In genomic region chr2:27323592-27324285, GRCh38 we compare ENCODE assay signal across 8 cellular contexts. TPM values are rescaled to one million over a fixed set of nuclear protein-coding genes. Genes with fewer than 3 reads are reported as not detected.
DNase-seq lines count a peak whose midpoint lies in the region; ATAC-seq, FAIRE-seq and TF ChIP-seq lines count a peak whose summit lies in the region.

No MANE protein-coding gene starts in this region.

- H3K27me3 ChIP-seq in GM06990 (replicated peaks; ENCODE audit: control insufficient read depth, insufficient read depth, low read length) = no peaks in the 10 kb centered on the region
- H3K27me3 ChIP-seq in Panc1 (ENCODE audit: control insufficient read depth, insufficient read depth, low read length) = no peaks in the 10 kb centered on the region
- no peaks in the 10 kb centered on the region for H3K27me3 ChIP-seq in endothelial cell of umbilical vein (ENCODE audit: control insufficient read depth in 2 of 2, insufficient read depth in 2 of 2, low read length in 2 of 2)
- H3K27me3 ChIP-seq in neural progenitor cell = no peaks in the 10 kb centered on the region

- H3K9me3 Mint-ChIP-seq in neural progenitor cell = no peaks in the 10 kb centered on the region

- peaks cover 6% of the 10 kb centered on the region for H3K27me3 Mint-ChIP-seq in neural progenitor cell (ENCODE audit: insufficient read depth, low read depth)

- H3K9me3 ChIP-seq in Panc1 (ENCODE audit: control insufficient read depth, insufficient read depth, low read depth, low read length) = no peaks in the 10 kb centered on the region
- no peaks in the 10 kb centered on the region for H3K9me3 ChIP-seq in endothelial cell of umbilical vein (replicated peaks; ENCODE audit: control insufficient read depth, insufficient read depth, low read length)
- no peaks in the 10 kb centered on the region for H3K9me3 ChIP-seq in neural progenitor cell (ENCODE audit: low read depth)

- H3K4me2 ChIP-seq in endothelial cell of umbilical vein (ENCODE audit: insufficient read depth, low read length) (peak overlapping the region; percentile 96), neural progenitor cell (peak overlapping the region; percentile 93)

- peaks cover 8% of the 10 kb centered on the region for H3K79me2 ChIP-seq in endothelial cell of umbilical vein (ENCODE audit: control insufficient read depth, insufficient read depth, low read length)
- H3K79me2 ChIP-seq in neural progenitor cell (ENCODE audit: low read depth) = peaks cover 11% of the 10 kb centered on the region

- H3K4me1 ChIP-seq in Panc1 (ENCODE audit: control insufficient read depth, insufficient read depth, low read length) (peaks cover 27% of the 10 kb centered on the region), endothelial cell of umbilical vein (ENCODE audit: control insufficient read depth, extremely low read depth, insufficient read depth, low read length) (peaks cover 26% of the 10 kb centered on the region), neural progenitor cell (no peaks in the 10 kb centered on the region)

- no peaks in the 10 kb centered on the region for H3K9me1 ChIP-seq in endothelial cell of umbilical vein (replicated peaks; ENCODE audit: control insufficient read depth, extremely low read depth, insufficient read depth, low read length)

- no peaks in the 10 kb centered on the region for H4K20me1 ChIP-seq in endothelial cell of umbilical vein (replicated peaks; ENCODE audit: control insufficient read depth, extremely low read depth, insufficient read depth, low read length)
- H4K20me1 ChIP-seq in neural progenitor cell (ENCODE audit: low read depth) = no peaks in the 10 kb centered on the region

- H3F3A ChIP-seq in neural progenitor cell (ENCODE audit: low read depth) = peaks cover 26% of the 10 kb centered on the region

- H3K4me1 Mint-ChIP-seq in neural progenitor cell = peaks cover 9% of the 10 kb centered on the region

- intact Hi-C loops in Panc1 (cut with micrococcal nuclease; ENCODE audit: unreplicated experiment) = no loop called here
- intact Hi-C loops in endothelial cell of umbilical vein (cut with micrococcal nuclease) = loop anchor here (1.0 kb wide), 3 partner anchors 33 to 111 kb away; partner anchors contain the start of genes ATRAID, EIF2B4, GTF3C2 and SLC5A6

- H3K27ac Mint-ChIP-seq in neural progenitor cell = peak overlapping the region; percentile 98

- ATAC-seq in Panc1 = peak; percentile 1; the same call in 1 of the 2 replicates
- no peak for ATAC-seq in HG02840 (IDR thresholded peaks at IDR 0.05; ENCODE audit: low FRiP score, unreplicated experiment)
- ATAC-seq in GM19035 (IDR thresholded peaks at IDR 0.05; ENCODE audit: unreplicated experiment) = no peak

- H3K4me3 ChIP-seq in GM06990 (replicated peaks; ENCODE audit: low read depth, low read length) (peak overlapping the region; percentile 86), Panc1 (ENCODE audit: low read depth in 2 of 2, low read length in 2 of 2) (peak overlapping the region; percentile 89 to 99), endothelial cell of umbilical vein (replicated peaks in 1 of 3; ENCODE audit: insufficient read depth in 1 of 3, low read depth in 1 of 3, low read length in 3 of 3) (peak overlapping the region; percentile 70 to 91 (median 90)), neural progenitor cell (peak overlapping the region; percentile 80)

- peaks cover 22% of the 10 kb centered on the region for H3K36me3 Mint-ChIP-seq in neural progenitor cell

- BruUV-seq in Panc1 (replicated peaks; lab: Mats Ljungman, UMichigan) (no TSS peak), endothelial cell of umbilical vein (replicated peaks; lab: Mats Ljungman, UMichigan) (no TSS peak)

- TF ChIP-seq CTCF in GM06990 (IDR thresholded peaks at IDR 0.05; ENCODE audit: insufficient read depth, low read length, poor library complexity, severe bottlenecking) (no peak), Panc1 (IDR thresholded peaks at IDR 0.05) (no peak), endothelial cell of umbilical vein (IDR thresholded peaks at IDR 0.05; ENCODE audit: extremely low read depth in 1 of 2, insufficient read depth in 1 of 2, low read depth in 1 of 2, low read length in 2 of 2) (no peak), neural progenitor cell (IDR thresholded peaks at IDR 0.05) (no peak)

- dilution Hi-C loops in endothelial cell of umbilical vein (cut with MboI; ENCODE audit: extremely low pct_ligation_motif_present, low sequenced_read_pairs) = no loop called here

- no peak for FAIRE-seq in endothelial cell of umbilical vein (lab: Jason Lieb, UNC)

- peak overlapping the region; percentile 96 for H3K9ac ChIP-seq in endothelial cell of umbilical vein (replicated peaks; ENCODE audit: extremely low read depth, insufficient read depth, low read length)
- H3K9ac ChIP-seq in neural progenitor cell = peak overlapping the region; percentile 97

- POLR2A ChIA-PET in Panc1 (lab: Charles Lee) (interaction anchor here (0.6 to 1.0 kb wide), 2 partner anchors 13 to 30 kb away, joined by 3 to 6 read pairs; no protein-coding TSS in a partner anchor), endothelial cell of umbilical vein (lab: Charles Lee) (no interaction called here)

- no peak for TF ChIP-seq POLR2A in endothelial cell of umbilical vein (IDR thresholded peaks at IDR 0.05; ENCODE audit: low read depth, low read length)

- CTCF ChIA-PET in Panc1 (lab: Charles Lee) = interaction anchor here (0.6 to 0.8 kb wide), 2 partner anchors 20 to 25 kb away, joined by 3 read pairs; no protein-coding TSS in a partner anchor
- CTCF ChIA-PET in endothelial cell of umbilical vein (lab: Charles Lee) = no interaction called here

- in situ Hi-C loops in Panc1 (cut with HindIII; ENCODE audit: low pct_unique_long_range_greater_than_20kb, low sequenced_read_pairs) = no loop called here

- peak overlapping the region; percentile 58 for H2AFZ ChIP-seq in endothelial cell of umbilical vein (ENCODE audit: low read depth, low read length)
- H2AFZ ChIP-seq in neural progenitor cell (replicated peaks) = peak overlapping the region; percentile 89

- H3K27ac ChIP-seq in Panc1 (ENCODE audit: low read length) = peak overlapping the region; percentile 100
- peak overlapping the region; percentile 95 for H3K27ac ChIP-seq in endothelial cell of umbilical vein (ENCODE audit: insufficient read depth, low read depth, low read length)
- peak overlapping the region; percentile 40 for H3K27ac ChIP-seq in neural progenitor cell

- no peak for DNase-seq in GM06990 (ENCODE audit: extremely low read depth, insufficient read length)
- DNase-seq in Panc1 (ENCODE audit: low read depth, low spot score) = no peak
- DNase-seq in endothelial cell of umbilical vein (ENCODE audit: low read depth, low spot score) = no peak
- no peak for DNase-seq in neural progenitor cell (ENCODE audit: low spot score)
- DNase-seq in germinal center (ENCODE audit: low spot score) = no peak
- DNase-seq in epidermal melanocyte (ENCODE audit: insufficient read length, low spot score) = no peak

- H3K36me3 ChIP-seq in GM06990 (ENCODE audit: control insufficient read depth, insufficient read depth, low read length) (peaks cover 15% of the 10 kb centered on the region), Panc1 (ENCODE audit: control insufficient read depth, insufficient read depth, low read length) (peaks cover 14% of the 10 kb centered on the region; the same call in 1 of the 2 replicates), endothelial cell of umbilical vein (ENCODE audit: control insufficient read depth in 2 of 2, extremely low read depth in 1 of 2, insufficient read depth in 2 of 2, low read length in 2 of 2) (peaks cover 5 to 13% of the 10 kb centered on the region in 2 experiments), neural progenitor cell (peaks cover 4% of the 10 kb centered on the region)

- H3K4me3 Mint-ChIP-seq in neural progenitor cell = peak overlapping the region; percentile 95

RNA-seq across cellular contexts. Expression of gene MPV17, which starts 0.8 kb away (rescaled TPM):
- 89.5 TPM for total RNA-seq in Panc1 (2021; ENCODE audit: unreplicated experiment)
- polyA plus RNA-seq in Panc1 (2012; ENCODE audit: insufficient read length) = 84.3 TPM
- total RNA-seq in endothelial cell of umbilical vein = 66.5 and 74.7 TPM in 2 replicates
- polyA plus RNA-seq in endothelial cell of umbilical vein = 260 and 267 TPM in 2 replicates
- polyA plus RNA-seq in endothelial cell of umbilical vein (2011; cell fraction: cytosol; rRNA removed) = 157 and 195 TPM in 2 replicates
- 213 and 245 TPM in 2 replicates for polyA plus RNA-seq in endothelial cell of umbilical vein (2011; cell fraction: nucleus; rRNA removed)
- 125 and 130 TPM in 2 replicates for polyA plus RNA-seq in endothelial cell of umbilical vein (2012)
- polyA minus RNA-seq in endothelial cell of umbilical vein = 180 and 184 TPM in 2 replicates
- polyA minus RNA-seq in endothelial cell of umbilical vein (2011; cell fraction: cytosol; rRNA and poly(A)+ RNA removed) = 52.8 TPM
- polyA minus RNA-seq in endothelial cell of umbilical vein (2011; cell fraction: nucleus; rRNA and poly(A)+ RNA removed) = 63.6 and 81.6 TPM in 2 replicates
- total RNA-seq in neural progenitor cell (ENCODE audit: low replicate concordance) = 71.4 and 78.0 TPM in 2 replicates

RNA-seq across cellular contexts. Expression of gene UCN, which starts 15.5 kb away (rescaled TPM):
- 4.4 TPM for total RNA-seq in Panc1 (2021; ENCODE audit: unreplicated experiment)
- polyA plus RNA-seq in Panc1 (2012; ENCODE audit: insufficient read length) = 5.4 TPM
- 0.75 TPM in 1 of 2 replicates, not detected in the other for total RNA-seq in endothelial cell of umbilical vein
- 1.2 and 1.6 TPM in 2 replicates for polyA plus RNA-seq in endothelial cell of umbilical vein
- polyA plus RNA-seq in endothelial cell of umbilical vein (2011; cell fraction: cytosol; rRNA removed) = 0.24 TPM in 1 of 2 replicates, not detected in the other
- 1.6 and 1.8 TPM in 2 replicates for polyA plus RNA-seq in endothelial cell of umbilical vein (2011; cell fraction: nucleus; rRNA removed)
- 0.38 TPM in 1 of 2 replicates, not detected in the other for polyA plus RNA-seq in endothelial cell of umbilical vein (2012)
- polyA minus RNA-seq in endothelial cell of umbilical vein = not detected in 2 replicates
- 1.3 TPM for polyA minus RNA-seq in endothelial cell of umbilical vein (2011; cell fraction: cytosol; rRNA and poly(A)+ RNA removed)
- not detected in 2 replicates for polyA minus RNA-seq in endothelial cell of umbilical vein (2011; cell fraction: nucleus; rRNA and poly(A)+ RNA removed)
- total RNA-seq in neural progenitor cell (ENCODE audit: low replicate concordance) = 0.56 and 1.2 TPM in 2 replicates

RNA-seq across cellular contexts. Expression of gene GTF3C2, which starts 32.8 kb away (rescaled TPM):
- 77.7 TPM for total RNA-seq in Panc1 (2021; ENCODE audit: unreplicated experiment)
- 47.3 TPM for polyA plus RNA-seq in Panc1 (2012; ENCODE audit: insufficient read length)
- 57.4 and 63.2 TPM in 2 replicates for total RNA-seq in endothelial cell of umbilical vein
- polyA plus RNA-seq in endothelial cell of umbilical vein = 59.7 and 68.3 TPM in 2 replicates
- 43.4 and 47.8 TPM in 2 replicates for polyA plus RNA-seq in endothelial cell of umbilical vein (2011; cell fraction: cytosol; rRNA removed)
- polyA plus RNA-seq in endothelial cell of umbilical vein (2011; cell fraction: nucleus; rRNA removed) = 161 and 188 TPM in 2 replicates
- polyA plus RNA-seq in endothelial cell of umbilical vein (2012) = 50.4 and 61.9 TPM in 2 replicates
- polyA minus RNA-seq in endothelial cell of umbilical vein = 90.4 and 101 TPM in 2 replicates
- 50.4 TPM for polyA minus RNA-seq in endothelial cell of umbilical vein (2011; cell fraction: cytosol; rRNA and poly(A)+ RNA removed)
- polyA minus RNA-seq in endothelial cell of umbilical vein (2011; cell fraction: nucleus; rRNA and poly(A)+ RNA removed) = 62.7 and 91.9 TPM in 2 replicates
- 57.3 and 73.9 TPM in 2 replicates for total RNA-seq in neural progenitor cell (ENCODE audit: low replicate concordance)

RNA-seq across cellular contexts. Expression of gene TRIM54, which starts 41.5 kb away (rescaled TPM):
- total RNA-seq in Panc1 (2021; ENCODE audit: unreplicated experiment) (0.21 TPM), endothelial cell of umbilical vein (0.42 and 0.51 TPM in 2 replicates), neural progenitor cell (ENCODE audit: low replicate concordance) (0.12 TPM in 1 of 2 replicates, not detected in the other)
- polyA plus RNA-seq in Panc1 (2012; ENCODE audit: insufficient read length) = 0.24 TPM
- polyA plus RNA-seq in endothelial cell of umbilical vein = 1.6 and 1.7 TPM in 2 replicates
- 0.14 and 0.32 TPM in 2 replicates for polyA plus RNA-seq in endothelial cell of umbilical vein (2011; cell fraction: cytosol; rRNA removed)
- polyA plus RNA-seq in endothelial cell of umbilical vein (2011; cell fraction: nucleus; rRNA removed) = 9.9 and 21.1 TPM in 2 replicates
- 0.37 and 0.46 TPM in 2 replicates for polyA plus RNA-seq in endothelial cell of umbilical vein (2012)
- polyA minus RNA-seq in endothelial cell of umbilical vein = 0.17 and 1.0 TPM in 2 replicates
- 0.82 TPM for polyA minus RNA-seq in endothelial cell of umbilical vein (2011; cell fraction: cytosol; rRNA and poly(A)+ RNA removed)
- polyA minus RNA-seq in endothelial cell of umbilical vein (2011; cell fraction: nucleus; rRNA and poly(A)+ RNA removed) = 1.2 and 1.5 TPM in 2 replicates

RNA-seq across cellular contexts. Expression of gene EIF2B4, which starts 46.4 kb away (rescaled TPM):
- 57.2 TPM for total RNA-seq in Panc1 (2021; ENCODE audit: unreplicated experiment)
- polyA plus RNA-seq in Panc1 (2012; ENCODE audit: insufficient read length) = 63.7 TPM
- total RNA-seq in endothelial cell of umbilical vein = 43.7 and 48.9 TPM in 2 replicates
- 63.2 and 66.5 TPM in 2 replicates for polyA plus RNA-seq in endothelial cell of umbilical vein
- polyA plus RNA-seq in endothelial cell of umbilical vein (2011; cell fraction: cytosol; rRNA removed) = 31.3 and 39.8 TPM in 2 replicates
- polyA plus RNA-seq in endothelial cell of umbilical vein (2011; cell fraction: nucleus; rRNA removed) = 112 and 122 TPM in 2 replicates
- 69.5 and 74.6 TPM in 2 replicates for polyA plus RNA-seq in endothelial cell of umbilical vein (2012)
- polyA minus RNA-seq in endothelial cell of umbilical vein = 85.5 and 86.7 TPM in 2 replicates
- polyA minus RNA-seq in endothelial cell of umbilical vein (2011; cell fraction: cytosol; rRNA and poly(A)+ RNA removed) = 31.0 TPM
- polyA minus RNA-seq in endothelial cell of umbilical vein (2011; cell fraction: nucleus; rRNA and poly(A)+ RNA removed) = 19.4 and 25.0 TPM in 2 replicates
- 25.5 and 38.2 TPM in 2 replicates for total RNA-seq in neural progenitor cell (ENCODE audit: low replicate concordance)

Comparison
In these comparisons a context has a peak if more than half of its experiments do, and no peak if none do; other contexts are left out.
1. H3K27ac ChIP-seq: peak in every context shown above with its lines; median percentile 100 in Panc1; 95 in endothelial cell of umbilical vein; 40 in neural progenitor cell.